In the genomic region with DNA sequence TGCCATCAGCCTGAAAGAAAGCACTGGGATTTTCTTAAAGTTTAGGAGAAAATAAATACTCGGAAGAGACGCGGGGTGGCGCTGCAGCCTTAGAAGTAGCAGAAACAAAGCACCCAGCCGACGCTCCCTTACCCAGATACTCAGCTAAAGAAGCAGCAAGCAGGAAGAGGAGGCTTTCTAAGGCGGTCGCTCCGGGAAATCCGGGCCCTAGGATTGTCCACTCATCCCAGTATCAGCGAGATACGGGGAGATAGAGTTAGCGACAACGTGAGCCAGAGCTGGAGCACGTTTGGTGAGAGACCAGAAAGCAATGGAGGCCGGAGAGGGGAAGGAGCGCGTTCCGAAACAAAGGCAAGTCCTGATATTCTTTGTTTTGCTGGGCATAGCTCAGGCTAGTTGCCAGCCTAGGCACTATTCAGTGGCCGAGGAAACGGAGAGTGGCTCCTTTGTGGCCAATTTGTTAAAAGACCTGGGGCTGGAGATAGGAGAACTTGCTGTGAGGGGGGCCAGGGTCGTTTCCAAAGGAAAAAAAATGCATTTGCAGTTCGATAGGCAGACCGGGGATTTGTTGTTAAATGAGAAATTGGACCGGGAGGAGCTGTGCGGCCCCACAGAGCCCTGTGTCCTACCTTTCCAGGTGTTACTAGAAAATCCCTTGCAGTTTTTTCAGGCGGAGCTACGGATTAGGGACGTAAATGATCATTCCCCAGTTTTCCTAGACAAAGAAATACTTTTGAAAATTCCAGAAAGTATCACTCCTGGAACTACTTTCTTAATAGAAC, we compare ENCODE assay signal across 8 cellular contexts. TPM values are rescaled to one million over a fixed set of nuclear protein-coding genes. Genes with fewer than 3 reads are reported as not detected.
A peak's percentile ranks its signal among the peaks of the same experiment; 100 is the strongest.
DNase-seq lines count a peak whose midpoint lies in the region; ATAC-seq and TF ChIP-seq lines count a peak whose summit lies in the region.

PCDHB2 (plus strand) TSS at position 135 of the 782 bp plus-strand sequence; CDS start at position 311, 176 bp downstream.

- 9 to 11% methylated on average over 29 of the region's 29 CpGs for WGBS in body of pancreas, 2 donors
- WGBS in transverse colon (ENCODE audit: low coverage in 1 of 2), 2 donors: 25 to 41% methylated on average over 8 to 29 of the region's 29 CpGs

- TF ChIP-seq CTCF in body of pancreas (IDR thresholded peaks at IDR 0.05) (peak in 1 of 7 experiments; percentile 19), transverse colon (IDR thresholded peaks at IDR 0.05) (peak in 4 of 5 experiments; percentile 10 to 21 (median 16))

- TF ChIP-seq EP300 in transverse colon (IDR thresholded peaks at IDR 0.05; ENCODE audit: low read depth): no peak

- peak; percentile 38 for ATAC-seq in body of pancreas
- ATAC-seq in stimulated activated naive CD8-positive, alpha-beta T cell treated with anti-CD3 and anti-CD28 coated beads, Interleukin-15, amount 100 ng/mL, for 72 hours: no peak

- H3K9ac ChIP-seq in ES-I3 (ENCODE audit: low read depth, low read length): peak within 1 kb of the TSS; percentile 72

- no peak within 1 kb of the TSS for H3K27ac ChIP-seq in body of pancreas
- H3K27ac ChIP-seq in transverse colon: no peak within 1 kb of the TSS

- peak within 1 kb of the TSS in 1 of 2 donors; percentile 54 for H3K27ac Mint-ChIP-seq in stimulated activated naive CD8-positive, alpha-beta T cell treated with anti-CD3 and anti-CD28 coated beads, Interleukin-15, amount 100 ng/mL, for 72 hours

- H3K4me3 ChIP-seq in body of pancreas (no peak within 1 kb of the TSS), transverse colon (peak within 1 kb of the TSS in 1 of 4 donors; percentile 31)

- H3K9me3 ChIP-seq in ES-I3 (ENCODE audit: control insufficient read depth, insufficient read depth, low read length): no peaks in the 10 kb centered on the region
- H3K9me3 ChIP-seq in body of pancreas: peaks cover 0 to 50% (median 0%) of the 10 kb centered on the region in 3 donors
- peaks cover 20 to 37% of the 10 kb centered on the region in 2 donors for H3K9me3 ChIP-seq in transverse colon

- intact Hi-C loops in body of pancreas (cut with DNase I): no loop called here
- intact Hi-C loops in transverse colon (cut with DNase I; ENCODE audit: low total_unique reads): no loop called here

- DNase-seq in NCI-H2227 treated with DMSO at 0.1 percent for 48 hours (lab: John Stamatoyannopoulos, UW) (peak; percentile 72), body of pancreas (peak in 3 of 4 donors; percentile 13 to 28 (median 23)), islet precursor cell (peak; percentile 92), transverse colon (no peak), NOMO-1 (lab: John Stamatoyannopoulos, UW; ENCODE audit: unreplicated experiment in 2 of 2) (no peak), GM19240 (ENCODE audit: insufficient read length, low spot score) (no peak)
- no peak for DNase-seq in stimulated activated naive CD8-positive, alpha-beta T cell treated with anti-CD3 and anti-CD28 coated beads, Interleukin-15, amount 100 ng/mL, for 72 hours

- in situ Hi-C loops in transverse colon (cut with MboI; ENCODE audit: low pct_ligation_motif_present in 1 of 4, low pct_unique_long_range_greater_than_20kb in 1 of 4, low sequenced_read_pairs in 3 of 4): loop anchor here in 1 of 4 donors (25.0 kb wide), 1 partner anchor 468 kb away; no protein-coding TSS in a partner anchor

- H3K36me3 ChIP-seq in ES-I3 (ENCODE audit: insufficient read depth, low read length) (no peaks in the 10 kb centered on the region), body of pancreas (replicated peaks in 1 of 2; ENCODE audit: insufficient read depth in 1 of 2, low read depth in 2 of 2) (no peaks in the 10 kb centered on the region), transverse colon (no peaks in the 10 kb centered on the region)

- H3K9me3 Mint-ChIP-seq in stimulated activated naive CD8-positive, alpha-beta T cell treated with anti-CD3 and anti-CD28 coated beads, Interleukin-15, amount 100 ng/mL, for 72 hours: peaks cover 19% of the 10 kb centered on the region in 2 donors

- H3K4me1 ChIP-seq in ES-I3 (ENCODE audit: insufficient read depth, low read length) (no peaks in the 10 kb centered on the region), body of pancreas (no peaks in the 10 kb centered on the region), transverse colon (no peaks in the 10 kb centered on the region)

- no peaks in the 10 kb centered on the region for H3K4me1 Mint-ChIP-seq in stimulated activated naive CD8-positive, alpha-beta T cell treated with anti-CD3 and anti-CD28 coated beads, Interleukin-15, amount 100 ng/mL, for 72 hours

- H3K27me3 Mint-ChIP-seq in stimulated activated naive CD8-positive, alpha-beta T cell treated with anti-CD3 and anti-CD28 coated beads, Interleukin-15, amount 100 ng/mL, for 72 hours: peaks cover 26% of the 10 kb centered on the region

- H3K4me3 Mint-ChIP-seq in stimulated activated naive CD8-positive, alpha-beta T cell treated with anti-CD3 and anti-CD28 coated beads, Interleukin-15, amount 100 ng/mL, for 72 hours: peak within 1 kb of the TSS in 1 of 2 donors; percentile 15

- no peaks in the 10 kb centered on the region for H3K27me3 ChIP-seq in body of pancreas
- peaks cover 27% of the 10 kb centered on the region for H3K27me3 ChIP-seq in transverse colon

- TF ChIP-seq POLR2A in body of pancreas (IDR thresholded peaks at IDR 0.05) (peak in 1 of 3 donors; percentile 14), transverse colon (IDR thresholded peaks at IDR 0.05) (no peak)

RNA-seq across cellular contexts. Expression of gene PCDHB2, which starts in this region (rescaled TPM):
- total RNA-seq in body of pancreas (1 to 10 TPM; 1.8 to 2.0 TPM), transverse colon (1 to 10 TPM in 3 of 4 donors, under 1 TPM in 1; 0.80 to 1.9 (median 1.2) TPM)

Comparison
In these comparisons a context has a peak if more than half of its experiments do, and no peak if none do; other contexts are left out.
1. DNase-seq: peak in NCI-H2227 treated with DMSO at 0.1 percent for 48 hours (single experiment), body of pancreas (3 of 4) and islet precursor cell (single experiment); none in transverse colon (single experiment), stimulated activated naive CD8-positive, alpha-beta T cell treated with anti-CD3 and anti-CD28 coated beads, Interleukin-15, amount 100 ng/mL, for 72 hours (0 of 2), NOMO-1 (0 of 2) and GM19240 (single experiment).